Comparison of ENCODE assay signal across 18 cellular contexts in the genomic region with DNA sequence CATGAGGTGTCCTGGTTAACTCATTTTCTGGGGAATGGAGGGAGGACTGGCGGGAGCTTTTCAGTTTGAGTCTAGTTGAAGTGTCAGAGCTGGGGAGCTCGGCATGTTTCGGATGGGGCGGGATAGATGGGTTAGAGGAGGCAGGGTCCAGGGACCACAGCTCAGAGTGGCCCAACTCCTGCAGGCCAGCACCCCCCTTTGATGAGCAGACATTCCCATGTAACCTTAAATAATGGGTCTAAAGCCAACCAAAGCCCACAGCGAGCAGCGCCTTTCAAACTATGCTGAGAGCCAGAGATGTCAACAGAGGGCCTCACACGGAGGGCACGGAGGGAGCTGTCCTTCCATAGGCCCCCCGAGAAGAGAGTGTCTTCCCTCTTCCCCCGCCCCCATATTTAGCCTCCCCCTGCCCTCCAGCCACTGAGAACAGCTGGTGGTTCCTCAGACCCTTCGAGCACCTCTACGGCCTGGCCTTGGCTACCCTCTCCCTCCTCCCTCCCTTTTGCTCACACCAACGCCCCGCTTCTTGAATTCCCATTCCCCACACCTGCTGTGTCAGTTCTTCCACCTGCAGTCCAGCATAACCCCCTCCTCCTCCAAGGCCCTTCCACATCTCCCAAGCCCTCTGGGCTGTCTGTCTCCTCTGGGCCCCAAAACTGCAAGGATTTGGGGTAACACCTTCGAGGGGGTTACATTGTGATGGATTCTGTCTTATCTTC.
"Had no signal": no experiment of that assay in that cellular context is flagged by ENCODE, and none has a peak within 500 bp of the region (broad histone marks: within the 10 kb centered on the region; RNA-seq: fewer than 3 reads in every experiment).

No MANE protein-coding gene starts in this region.

- H3K9me3 ChIP-seq: esophagus squamous epithelium, prostate gland, right atrium auricular region, stomach, thoracic aorta, upper lobe of right lung had no signal

- H3K27ac Mint-ChIP-seq: activated CD4-positive, alpha-beta T cell treated with anti-CD3 and anti-CD28 coated beads, Interleukin-2, amount 10 ng/mL, durations not matched to agents 7 days and 5 days; activated CD8-positive, alpha-beta T cell treated with anti-CD3 and anti-CD28 coated beads, Interleukin-2, amount 10 ng/mL, durations not matched to agents 7 days and 5 days; activated T-cell treated with anti-CD3 and anti-CD28 coated beads, Interleukin-2, amount 50 U/mL, for 24 hours; activated T-helper 2 cell treated with anti-CD3 and anti-CD28 coated beads, Interferon-gamma antibody, Interleukin-2, Interleukin-4, amounts not matched to agents 10 μg/mL and 5 μg/mL and 100 μg/mL, durations not matched to agents 14 hours and 24 hours and 36 hours; effector memory CD8-positive, alpha-beta T cell had no signal

- ATAC-seq: activated CD8-positive, alpha-beta T cell treated with anti-CD3 and anti-CD28 coated beads, Interleukin-2, amount 10 ng/mL, durations not matched to agents 7 days and 5 days; effector memory CD8-positive, alpha-beta T cell; left lobe of liver had no signal

- H3K36me3 ChIP-seq: esophagus squamous epithelium, prostate gland, right atrium auricular region, stomach, thoracic aorta, upper lobe of right lung had no signal

- H3K4me3 ChIP-seq: esophagus squamous epithelium, prostate gland, right atrium auricular region, skin epidermis, stomach, thoracic aorta, upper lobe of right lung had no signal

- H3K27me3 ChIP-seq: right atrium auricular region had no signal

- H3K27me3 Mint-ChIP-seq: activated CD4-positive, alpha-beta T cell treated with anti-CD3 and anti-CD28 coated beads, Interleukin-2, amount 10 ng/mL, durations not matched to agents 7 days and 5 days; activated T-cell treated with anti-CD3 and anti-CD28 coated beads, Interleukin-2, amount 50 U/mL, for 24 hours had no signal

- H3K9me3 Mint-ChIP-seq: activated CD4-positive, alpha-beta T cell treated with anti-CD3 and anti-CD28 coated beads, Interleukin-2, amount 10 ng/mL, durations not matched to agents 7 days and 5 days; activated T-cell treated with anti-CD3 and anti-CD28 coated beads, Interleukin-2, amount 50 U/mL, for 24 hours; activated T-helper 2 cell treated with anti-CD3 and anti-CD28 coated beads, Interferon-gamma antibody, Interleukin-2, Interleukin-4, amounts not matched to agents 10 μg/mL and 5 μg/mL and 100 μg/mL, durations not matched to agents 14 hours and 24 hours and 36 hours; effector memory CD8-positive, alpha-beta T cell had no signal

- H3K4me3 Mint-ChIP-seq: activated CD4-positive, alpha-beta T cell treated with anti-CD3 and anti-CD28 coated beads, Interleukin-2, amount 10 ng/mL, durations not matched to agents 7 days and 5 days; activated CD8-positive, alpha-beta T cell treated with anti-CD3 and anti-CD28 coated beads, Interleukin-2, amount 10 ng/mL, durations not matched to agents 7 days and 5 days; activated T-cell treated with anti-CD3 and anti-CD28 coated beads, Interleukin-2, amount 50 U/mL, for 24 hours; effector memory CD8-positive, alpha-beta T cell had no signal

- H3K4me1 ChIP-seq: esophagus squamous epithelium, prostate gland, upper lobe of right lung had no signal

- DNase-seq: activated CD4-positive, alpha-beta T cell treated with anti-CD3 and anti-CD28 coated beads, Interleukin-2, amount 10 ng/mL, durations not matched to agents 7 days and 5 days; activated CD8-positive, alpha-beta T cell treated with anti-CD3 and anti-CD28 coated beads, Interleukin-2, amount 10 ng/mL, durations not matched to agents 7 days and 5 days; activated naive CD4-positive, alpha-beta T cell treated with anti-CD3 and anti-CD28 coated beads, Interleukin-2, amount 50 U/mL, for 16 hours; activated T-cell treated with anti-CD3 and anti-CD28 coated beads, Interleukin-2, amount 50 U/mL, for 24 hours; dermis blood vessel endothelial cell; effector memory CD8-positive, alpha-beta T cell; esophagus squamous epithelium; stimulated activated CD4-positive, alpha-beta T cell treated with anti-CD3 and anti-CD28 coated beads, Interleukin-4, amount 100 ng/mL, for 1 hour; stomach; T-helper 1 cell; T-helper 9 cell; upper lobe of right lung had no signal

- H3K27ac ChIP-seq: esophagus squamous epithelium, prostate gland, right atrium auricular region, skin epidermis, stomach, thoracic aorta, upper lobe of right lung had no signal

- H3K4me1 Mint-ChIP-seq: activated CD4-positive, alpha-beta T cell treated with anti-CD3 and anti-CD28 coated beads, Interleukin-2, amount 10 ng/mL, durations not matched to agents 7 days and 5 days had no signal
